Comparison of ENCODE assay signal across 12 cellular contexts in the genomic region with DNA sequence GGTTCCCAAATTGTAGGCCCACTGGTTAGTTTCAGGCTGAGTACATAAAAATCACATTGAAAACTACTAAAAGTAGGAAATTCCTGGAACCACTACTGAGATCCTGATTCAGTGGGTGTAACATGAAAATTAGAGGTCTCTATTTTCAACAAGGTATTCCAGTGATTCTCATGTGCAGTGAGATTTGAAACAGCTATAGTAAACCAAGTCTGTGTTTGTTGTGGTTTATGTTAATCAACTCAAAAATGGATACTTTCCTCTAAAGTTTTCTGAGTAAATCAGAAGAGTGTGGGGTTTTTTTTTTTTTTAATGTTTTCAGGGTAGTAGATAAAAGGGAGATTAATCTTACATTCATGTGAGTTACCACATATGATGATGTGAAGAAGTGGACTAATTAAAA.
"Had no signal": no experiment of that assay in that cellular context is flagged by ENCODE, and none has a peak within 500 bp of the region (broad histone marks: within the 10 kb centered on the region; RNA-seq: fewer than 3 reads in every experiment).

No MANE protein-coding gene starts in this region.

- H3K9me3 ChIP-seq: ascending aorta, gastroesophageal sphincter, thyroid gland, uterus had no signal

- H3K4me1 ChIP-seq: ascending aorta, gastroesophageal sphincter, thyroid gland, uterus had no signal

- H3K4me3 Mint-ChIP-seq: activated naive CD8-positive, alpha-beta T cell treated with anti-CD3 and anti-CD28 coated beads, Interleukin-2, amount 10 ng/mL, durations not matched to agents 7 days and 5 days; effector memory CD8-positive, alpha-beta T cell; WTC11 had no signal

- H3K4me1 Mint-ChIP-seq: activated naive CD8-positive, alpha-beta T cell treated with anti-CD3 and anti-CD28 coated beads, Interleukin-2, amount 10 ng/mL, durations not matched to agents 7 days and 5 days; WTC11 had no signal

- H3K27me3 Mint-ChIP-seq: activated naive CD8-positive, alpha-beta T cell treated with anti-CD3 and anti-CD28 coated beads, Interleukin-2, amount 10 ng/mL, durations not matched to agents 7 days and 5 days; effector memory CD8-positive, alpha-beta T cell had no signal

- H3K9me3 Mint-ChIP-seq: activated naive CD8-positive, alpha-beta T cell treated with anti-CD3 and anti-CD28 coated beads, Interleukin-2, amount 10 ng/mL, durations not matched to agents 7 days and 5 days; activated T-helper 2 cell treated with anti-CD3 and anti-CD28 coated beads, Interferon-gamma antibody, Interleukin-2, Interleukin-4, amounts not matched to agents 10 μg/mL and 5 μg/mL and 100 μg/mL, durations not matched to agents 14 hours and 24 hours and 36 hours; effector memory CD8-positive, alpha-beta T cell; WTC11 had no signal

- H3K4me3 ChIP-seq: ascending aorta, gastroesophageal sphincter, thyroid gland, uterus had no signal

- H3K27ac Mint-ChIP-seq: activated naive CD8-positive, alpha-beta T cell treated with anti-CD3 and anti-CD28 coated beads, Interleukin-2, amount 10 ng/mL, durations not matched to agents 7 days and 5 days; activated T-helper 2 cell treated with anti-CD3 and anti-CD28 coated beads, Interferon-gamma antibody, Interleukin-2, Interleukin-4, amounts not matched to agents 10 μg/mL and 5 μg/mL and 100 μg/mL, durations not matched to agents 14 hours and 24 hours and 36 hours; effector memory CD8-positive, alpha-beta T cell; WTC11 had no signal

- DNase-seq: activated CD4-positive, alpha-beta T cell treated with anti-CD3 and anti-CD28 coated beads, Interleukin-2, amount 50 U/mL, for 4 hours; activated CD8-positive, alpha-beta memory T cell treated with anti-CD3 and anti-CD28 coated beads, Interleukin-2, amount 50 U/mL, for 4 hours; activated naive CD8-positive, alpha-beta T cell treated with anti-CD3 and anti-CD28 coated beads, Interleukin-2, amount 10 ng/mL, durations not matched to agents 7 days and 5 days; effector memory CD8-positive, alpha-beta T cell; left ventricle myocardium superior; small intestine; thyroid gland; uterus had no signal

- H3K27me3 ChIP-seq: ascending aorta, gastroesophageal sphincter, thyroid gland, uterus had no signal

- ATAC-seq: effector memory CD8-positive, alpha-beta T cell; gastroesophageal sphincter; left ventricle myocardium superior; WTC11 had no signal
